Comparison of ENCODE assay signal across 15 cellular contexts in the genomic region with DNA sequence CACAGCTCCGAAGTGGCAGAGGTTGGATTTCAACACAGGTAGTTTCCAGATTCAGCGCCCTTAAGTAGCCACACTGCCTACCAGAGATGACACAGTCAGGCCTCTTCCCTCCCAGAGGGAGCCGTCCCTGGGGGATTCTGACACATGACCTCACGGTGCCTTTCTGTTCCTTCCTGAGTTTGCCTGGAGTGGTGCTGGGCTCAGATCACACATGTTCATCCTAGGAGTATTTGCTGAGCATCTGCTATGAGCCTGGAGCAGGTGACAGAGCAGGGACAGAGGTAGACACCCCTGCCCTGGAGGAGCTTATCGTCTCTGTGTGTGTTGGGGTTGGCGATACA.
DNase-seq lines count a peak whose midpoint lies in the region; ATAC-seq and TF ChIP-seq lines count a peak whose summit lies in the region.
"Had no signal": no experiment of that assay in that cellular context is flagged by ENCODE, and none has a peak within 500 bp of the region (broad histone marks: within the 10 kb centered on the region; RNA-seq: fewer than 3 reads in every experiment).

No MANE protein-coding gene starts in this region.

- no peak overlapping the region for H2AFZ ChIP-seq in osteoblast (ENCODE audit: low read length)

- intact Hi-C loops in heart left ventricle (cut with DNase I) (loop anchor here in 1 of 10 donors (5.0 kb wide), 1 partner anchor 65 kb away; no protein-coding TSS in a partner anchor), left ventricle myocardium superior (cut with micrococcal nuclease) (no loop called here)

- H3K36me3 ChIP-seq in heart left ventricle (no peaks in the 10 kb centered on the region), osteoblast (ENCODE audit: insufficient read depth, low read length) (no peaks in the 10 kb centered on the region)

- no peaks in the 10 kb centered on the region for H3K4me1 Mint-ChIP-seq in endothelial cell (ENCODE audit: unreplicated experiment)

- TF ChIP-seq POLR2A in heart left ventricle (IDR thresholded peaks at IDR 0.05) = no peak

- H3K27me3 ChIP-seq in heart left ventricle = no peaks in the 10 kb centered on the region
- H3K27me3 ChIP-seq in osteoblast (ENCODE audit: insufficient read depth, low read length) = no peaks in the 10 kb centered on the region

- H3K27ac ChIP-seq in heart left ventricle (peak overlapping the region in 10 of 12 donors; percentile 32 to 82 (median 60)), osteoblast (ENCODE audit: low read depth, low read length) (no peak overlapping the region), coronary artery (no peak overlapping the region)

- ATAC-seq in heart left ventricle (peak in 1 of 4 donors; percentile 5), left ventricle myocardium superior (no peak), GM19395 (IDR thresholded peaks at IDR 0.05; ENCODE audit: unreplicated experiment) (no peak)
- ATAC-seq: natural killer cell had no signal

- DNase-seq in heart left ventricle (no peak), left ventricle myocardium superior (no peak), endothelial cell (ENCODE audit: low spot score) (no peak), osteoblast (ENCODE audit: insufficient read length, low spot score, missing footprints) (peak; percentile 91), NCI-H345 treated with DMSO at 0.1 percent for 48 hours (lab: John Stamatoyannopoulos, UW; ENCODE audit: unreplicated experiment) (no peak), coronary artery (ENCODE audit: low spot score) (no peak)
- no peak for DNase-seq in stimulated activated CD4-positive, alpha-beta T cell treated with anti-CD3 and anti-CD28 coated beads, Interleukin-15, amount 100 ng/mL, for 24 hours
- DNase-seq: activated naive CD4-positive, alpha-beta T cell treated with anti-CD3 and anti-CD28 coated beads, Interleukin-2, amount 50 U/mL, for 16 hours; central memory CD4-positive, alpha-beta T cell; DMS 273 treated with DMSO at 0.1 percent for 48 hours; natural killer cell; NCI-H1048; NCI-H2227 treated with DMSO at 0.1 percent for 48 hours; stimulated activated naive CD4-positive, alpha-beta T cell treated with Interleukin-2 at 50 U/mL for 16 hours had no signal

- H4K20me1 ChIP-seq in osteoblast (ENCODE audit: insufficient read depth, low read length) = peaks cover 25% of the 10 kb centered on the region

- 74 to 79% (median 77%) methylated on average over 6 of the region's 6 CpGs for WGBS in heart left ventricle, 4 donors

- H3K4me3 Mint-ChIP-seq in endothelial cell (ENCODE audit: unreplicated experiment) = no peak overlapping the region
- H3K4me3 Mint-ChIP-seq: natural killer cell had no signal

- H3K4me3 ChIP-seq in heart left ventricle (no peak overlapping the region), osteoblast (ENCODE audit: insufficient read depth, low read length) (no peak overlapping the region), coronary artery (no peak overlapping the region)

- H3K27ac Mint-ChIP-seq in endothelial cell (ENCODE audit: unreplicated experiment) = peak overlapping the region; percentile 52
- H3K27ac Mint-ChIP-seq: natural killer cell had no signal

- no peaks in the 10 kb centered on the region for H3K79me2 ChIP-seq in osteoblast (ENCODE audit: insufficient read depth, low read length)

- H3K4me2 ChIP-seq in osteoblast (ENCODE audit: insufficient read depth, low read length) = no peak overlapping the region

- H3K4me1 ChIP-seq in heart left ventricle (peaks cover 5 to 28% (median 18%) of the 10 kb centered on the region in 12 donors), osteoblast (ENCODE audit: insufficient read depth, low read length) (peaks cover 6% of the 10 kb centered on the region)

- no peaks in the 10 kb centered on the region for H3K36me3 Mint-ChIP-seq in endothelial cell (ENCODE audit: low read depth, unreplicated experiment)
- H3K36me3 Mint-ChIP-seq: natural killer cell had no signal

- TF ChIP-seq CTCF in heart left ventricle (IDR thresholded peaks at IDR 0.05) (no peak), endothelial cell (IDR thresholded peaks at IDR 0.05; ENCODE audit: unreplicated experiment) (no peak), osteoblast (IDR thresholded peaks at IDR 0.05; ENCODE audit: extremely low read depth, low read depth, low read length) (no peak), coronary artery (IDR thresholded peaks at IDR 0.05) (no peak)

- H3K27me3 Mint-ChIP-seq in endothelial cell (ENCODE audit: unreplicated experiment) = peaks cover 8% of the 10 kb centered on the region

- H3K9me3 Mint-ChIP-seq in endothelial cell (ENCODE audit: unreplicated experiment) = no peaks in the 10 kb centered on the region
- H3K9me3 Mint-ChIP-seq: natural killer cell had no signal

- no peaks in the 10 kb centered on the region for H3K9me3 ChIP-seq in heart left ventricle
- H3K9me3 ChIP-seq in osteoblast (ENCODE audit: low read depth, low read length) = no peaks in the 10 kb centered on the region

Comparison
In these comparisons a context has a peak if more than half of its experiments do, and no peak if none do; other contexts are left out.
1. H3K27ac ChIP-seq: peak in heart left ventricle (10 of 12); none in osteoblast (single experiment) and coronary artery (0 of 2).